15 cellular contexts compared by ENCODE assay signal in the genomic region with DNA sequence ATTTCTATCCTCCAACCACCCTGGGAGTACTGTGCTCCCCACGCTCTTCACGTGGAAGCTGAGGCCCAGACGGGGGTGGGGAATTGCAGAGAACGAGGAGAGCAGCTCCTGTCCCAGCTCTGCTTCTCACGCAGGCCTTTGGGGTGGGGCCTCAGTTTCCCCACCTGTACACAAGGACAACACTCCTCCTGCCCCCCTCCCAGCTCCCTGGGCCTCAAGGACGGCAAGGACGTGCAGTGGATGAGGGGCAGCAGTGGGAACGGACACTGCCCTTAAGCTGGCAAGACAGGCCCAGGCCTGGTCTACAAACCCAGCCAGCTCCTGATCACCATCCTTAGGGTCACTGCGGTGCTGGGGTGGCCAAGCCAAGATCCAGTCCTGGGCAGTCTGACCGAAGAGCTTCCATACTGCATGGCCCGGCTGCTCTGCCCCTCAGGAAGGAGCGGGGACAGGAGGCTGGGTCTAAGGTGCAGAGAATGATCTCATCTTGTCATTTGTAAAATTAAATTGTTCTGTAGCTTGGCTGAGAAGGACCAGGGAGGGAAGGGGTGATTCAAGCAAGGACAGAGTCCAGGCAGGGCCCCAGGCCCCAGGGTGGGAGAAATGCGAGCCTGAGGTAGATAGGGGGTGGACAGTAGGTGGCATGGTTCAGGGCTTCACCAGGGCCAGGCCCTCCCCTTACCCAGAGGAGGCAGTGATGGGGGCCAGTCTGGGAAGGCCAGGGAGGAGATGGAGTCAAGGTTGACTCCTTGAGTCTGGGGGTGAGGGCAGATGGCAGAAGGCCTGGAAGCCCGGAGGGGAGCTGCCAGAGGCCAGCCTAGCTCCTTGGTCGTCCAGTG. TPM values are rescaled to one million over a fixed set of nuclear protein-coding genes. Genes with fewer than 3 reads are reported as not detected.
DNase-seq lines count a peak whose midpoint lies in the region; ATAC-seq and TF ChIP-seq lines count a peak whose summit lies in the region.
"Had no signal": no experiment of that assay in that cellular context is flagged by ENCODE, and none has a peak within 500 bp of the region (broad histone marks: within the 10 kb centered on the region; RNA-seq: fewer than 3 reads in every experiment).

No MANE protein-coding gene starts in this region.

- H4K8ac ChIP-seq in mesendoderm (ENCODE audit: low read depth, low read length) = no peak overlapping the region

- no peaks in the 10 kb centered on the region for H3K36me3 Mint-ChIP-seq in stimulated activated naive CD8-positive, alpha-beta T cell treated with anti-CD3 and anti-CD28 coated beads, Interleukin-15, Interleukin-2, amounts not matched to agents 100 ng/mL and 50 ng/mL, for 24 hours (ENCODE audit: low read depth)
- no peaks in the 10 kb centered on the region for H3K36me3 Mint-ChIP-seq in activated T-helper 2 cell treated with anti-CD3 and anti-CD28 coated beads, Interferon-gamma antibody, Interleukin-2, Interleukin-4, amounts not matched to agents 10 μg/mL and 5 μg/mL and 100 μg/mL, durations not matched to agents 14 hours and 24 hours and 36 hours (ENCODE audit: low read depth)

- H3K79me1 ChIP-seq in mesendoderm (ENCODE audit: low read length) = no peaks in the 10 kb centered on the region

- H3K18ac ChIP-seq in mesendoderm (ENCODE audit: low read length) = no peak overlapping the region

- no peak overlapping the region for H2AK5ac ChIP-seq in mesendoderm (ENCODE audit: low read length)

- H3K27ac ChIP-seq in mesendoderm (ENCODE audit: low read depth, low read length) (no peak overlapping the region), aorta (ENCODE audit: low read depth in 1 of 2, low read length in 2 of 2) (no peak overlapping the region), WERI-Rb-1 (no peak overlapping the region; the same call in 1 of the 2 replicates)
- H3K27ac ChIP-seq: SK-N-MC had no signal

- H3K27ac Mint-ChIP-seq in stimulated activated naive CD8-positive, alpha-beta T cell treated with anti-CD3 and anti-CD28 coated beads, Interleukin-15, Interleukin-2, amounts not matched to agents 100 ng/mL and 50 ng/mL, for 24 hours = peak overlapping the region; percentile 65
- H3K27ac Mint-ChIP-seq in activated T-helper 2 cell treated with anti-CD3 and anti-CD28 coated beads, Interferon-gamma antibody, Interleukin-2, Interleukin-4, amounts not matched to agents 10 μg/mL and 5 μg/mL and 100 μg/mL, durations not matched to agents 14 hours and 24 hours and 36 hours = peak overlapping the region; percentile 49

- no peaks in the 10 kb centered on the region for H3K9me3 ChIP-seq in aorta (ENCODE audit: control insufficient read depth, low read length)
- H3K9me3 ChIP-seq in MG63 = no peaks in the 10 kb centered on the region
- no peaks in the 10 kb centered on the region for H3K9me3 ChIP-seq in WERI-Rb-1 (ENCODE audit: severe bottlenecking)

- no peak for ATAC-seq in stimulated activated naive CD8-positive, alpha-beta T cell treated with anti-CD3 and anti-CD28 coated beads, Interleukin-15, Interleukin-2, amounts not matched to agents 100 U/mL and 50 U/mL, for 24 hours
- ATAC-seq in aorta (ENCODE audit: low FRiP score) = no peak

- no peak overlapping the region for H3K23ac ChIP-seq in mesendoderm (ENCODE audit: low read length)

- no peak overlapping the region for H2BK15ac ChIP-seq in mesendoderm (replicated peaks; ENCODE audit: low read depth)

- H3K27me3 Mint-ChIP-seq in stimulated activated naive CD8-positive, alpha-beta T cell treated with anti-CD3 and anti-CD28 coated beads, Interleukin-15, Interleukin-2, amounts not matched to agents 100 ng/mL and 50 ng/mL, for 24 hours = peaks cover 6% of the 10 kb centered on the region
- peaks cover 9% of the 10 kb centered on the region for H3K27me3 Mint-ChIP-seq in activated T-helper 2 cell treated with anti-CD3 and anti-CD28 coated beads, Interferon-gamma antibody, Interleukin-2, Interleukin-4, amounts not matched to agents 10 μg/mL and 5 μg/mL and 100 μg/mL, durations not matched to agents 14 hours and 24 hours and 36 hours (ENCODE audit: low read depth)

- no peaks in the 10 kb centered on the region for H3K79me2 ChIP-seq in mesendoderm (ENCODE audit: control insufficient read depth, insufficient read depth, low read length)

- WGBS in mesendoderm (ENCODE audit: extremely low coverage, insufficient coverage, low lambda C conversion rate) = no CpG with 5 or more reads among the region's 15 CpGs
- WGBS in aorta, 2 donors = 90 to 93% methylated on average over 15 of the region's 15 CpGs

- H3K4me1 Mint-ChIP-seq in stimulated activated naive CD8-positive, alpha-beta T cell treated with anti-CD3 and anti-CD28 coated beads, Interleukin-15, Interleukin-2, amounts not matched to agents 100 ng/mL and 50 ng/mL, for 24 hours (ENCODE audit: low read depth) = peaks cover 8% of the 10 kb centered on the region
- peaks cover 4% of the 10 kb centered on the region for H3K4me1 Mint-ChIP-seq in activated T-helper 2 cell treated with anti-CD3 and anti-CD28 coated beads, Interferon-gamma antibody, Interleukin-2, Interleukin-4, amounts not matched to agents 10 μg/mL and 5 μg/mL and 100 μg/mL, durations not matched to agents 14 hours and 24 hours and 36 hours (ENCODE audit: low read depth)

- H3K27me3 ChIP-seq in mesendoderm (ENCODE audit: insufficient read depth, low read length, poor library complexity) = no peaks in the 10 kb centered on the region
- H3K27me3 ChIP-seq in aorta (ENCODE audit: control insufficient read depth in 1 of 2, insufficient read depth in 2 of 2, low read length in 1 of 2) = no peaks in the 10 kb centered on the region
- H3K27me3 ChIP-seq in MG63 = no peaks in the 10 kb centered on the region
- no peaks in the 10 kb centered on the region for H3K27me3 ChIP-seq in WERI-Rb-1 (ENCODE audit: insufficient read depth, low read depth, severe bottlenecking)

- DNase-seq in stimulated activated naive CD8-positive, alpha-beta T cell treated with anti-CD3 and anti-CD28 coated beads, Interleukin-15, Interleukin-2, amounts not matched to agents 100 U/mL and 50 U/mL, for 24 hours = no peak
- no peak for DNase-seq in activated T-helper 2 cell treated with anti-CD3 and anti-CD28 coated beads, Interferon-gamma antibody, Interleukin-2, Interleukin-4, amounts not matched to agents 10 μg/mL and 5 μg/mL and 100 μg/mL, durations not matched to agents 14 hours and 24 hours and 36 hours (ENCODE audit: low spot score)
- DNase-seq in mesendoderm (no peak), aorta (peak; percentile 40 to 63), NCI-H446 (lab: John Stamatoyannopoulos, UW) (no peak), MG63 (no peak), WERI-Rb-1 (no peak)
- DNase-seq: activated CD4-positive, alpha-beta T cell treated with anti-CD3 and anti-CD28 coated beads for 1 hour; amygdala; effector CD8-positive, alpha-beta T cell; Kasumi-1; NCI-H2029 treated with DMSO at 0.1 percent for 48 hours; stimulated activated CD4-positive, alpha-beta T cell treated with anti-CD3 and anti-CD28 coated beads, Interleukin-2, amount 100 ng/mL, for 24 hours had no signal

- no peak overlapping the region for H3K4me3 ChIP-seq in mesendoderm (ENCODE audit: low read length)
- no peak overlapping the region for H3K4me3 ChIP-seq in aorta (ENCODE audit: low read length in 2 of 2)
- H3K4me3 ChIP-seq in MG63 = no peak overlapping the region
- no peak overlapping the region for H3K4me3 ChIP-seq in WERI-Rb-1 (ENCODE audit: low read depth, low read length)
- H3K4me3 ChIP-seq: SK-N-MC had no signal

- H3K9ac ChIP-seq in mesendoderm (ENCODE audit: low read length) = no peak overlapping the region

- H3K4me2 ChIP-seq in mesendoderm (ENCODE audit: low read length) = no peak overlapping the region

- no peak overlapping the region for H2BK120ac ChIP-seq in mesendoderm (ENCODE audit: low read depth, low read length)

- H4K5ac ChIP-seq in mesendoderm (ENCODE audit: low read length) = no peak overlapping the region

- no peaks in the 10 kb centered on the region for H3K36me3 ChIP-seq in mesendoderm (ENCODE audit: control insufficient read depth, insufficient read depth, low read length)
- H3K36me3 ChIP-seq in aorta (ENCODE audit: control insufficient read depth in 1 of 2, insufficient read depth in 2 of 2, low read length in 1 of 2) = no peaks in the 10 kb centered on the region
- no peaks in the 10 kb centered on the region for H3K36me3 ChIP-seq in MG63
- no peaks in the 10 kb centered on the region for H3K36me3 ChIP-seq in WERI-Rb-1

- H3K56ac ChIP-seq in mesendoderm (ENCODE audit: low read length) = peak overlapping the region; percentile 10

- H2BK5ac ChIP-seq in mesendoderm (ENCODE audit: low read length) = no peak overlapping the region

- peak overlapping the region; percentile 67 for H3K4me3 Mint-ChIP-seq in stimulated activated naive CD8-positive, alpha-beta T cell treated with anti-CD3 and anti-CD28 coated beads, Interleukin-15, Interleukin-2, amounts not matched to agents 100 ng/mL and 50 ng/mL, for 24 hours
- peak overlapping the region; percentile 59 for H3K4me3 Mint-ChIP-seq in activated T-helper 2 cell treated with anti-CD3 and anti-CD28 coated beads, Interferon-gamma antibody, Interleukin-2, Interleukin-4, amounts not matched to agents 10 μg/mL and 5 μg/mL and 100 μg/mL, durations not matched to agents 14 hours and 24 hours and 36 hours (ENCODE audit: low read depth)

- H3K4me1 ChIP-seq in mesendoderm (ENCODE audit: control insufficient read depth, low read depth, low read length) = no peaks in the 10 kb centered on the region
- no peaks in the 10 kb centered on the region for H3K4me1 ChIP-seq in aorta (ENCODE audit: control insufficient read depth in 1 of 2, insufficient read depth in 2 of 2, low read length in 2 of 2)

- no peaks in the 10 kb centered on the region for H3K9me3 Mint-ChIP-seq in stimulated activated naive CD8-positive, alpha-beta T cell treated with anti-CD3 and anti-CD28 coated beads, Interleukin-15, Interleukin-2, amounts not matched to agents 100 ng/mL and 50 ng/mL, for 24 hours
- no peaks in the 10 kb centered on the region for H3K9me3 Mint-ChIP-seq in activated T-helper 2 cell treated with anti-CD3 and anti-CD28 coated beads, Interferon-gamma antibody, Interleukin-2, Interleukin-4, amounts not matched to agents 10 μg/mL and 5 μg/mL and 100 μg/mL, durations not matched to agents 14 hours and 24 hours and 36 hours

- intact Hi-C loops in activated T-helper 2 cell treated with anti-CD3 and anti-CD28 coated beads, Interferon-gamma antibody, Interleukin-2, Interleukin-4, amounts not matched to agents 10 μg/mL and 5 μg/mL and 100 μg/mL, durations not matched to agents 14 hours and 24 hours and 36 hours (cut with micrococcal nuclease) = loop anchor here (2.0 kb wide), 1 partner anchor 37 kb away; a partner anchor contains a TSS
- intact Hi-C loops in aorta (cut with DNase I) = no loop called here

- TF ChIP-seq CTCF in WERI-Rb-1 (IDR thresholded peaks at IDR 0.05; ENCODE audit: low read depth, low read length) = no peak

- no peak overlapping the region for H3K4ac ChIP-seq in mesendoderm (ENCODE audit: low read depth, low read length)

RNA-seq across cellular contexts. Expression of a gene that starts 1.3 kb away (rescaled TPM):
- 0.94 and 1.4 TPM in 2 replicates for total RNA-seq in activated T-helper 2 cell treated with anti-CD3 and anti-CD28 coated beads, Interferon-gamma antibody, Interleukin-2, Interleukin-4, amounts not matched to agents 10 μg/mL and 5 μg/mL and 100 μg/mL, durations not matched to agents 14 hours and 24 hours and 36 hours
- polyA plus RNA-seq in mesendoderm (2013, experiment 1 of 2) = 1.2 TPM
- 1.6 TPM for polyA plus RNA-seq in mesendoderm (2013, experiment 2 of 2)
- 1 to 10 TPM; 2.6 to 5.1 TPM for total RNA-seq in aorta
- polyA plus RNA-seq in aorta = 10 to 100 TPM in 1 of 2 donors, 1 to 10 TPM in 1; 1.8 to 10.2 TPM
- 7.2 and 10.8 TPM in 2 replicates for total RNA-seq in MG63 (2014; rRNA removed; shearing (Covaris generic); ENCODE audit: low replicate concordance)

RNA-seq across cellular contexts. Expression of a gene that starts 6.1 kb away (rescaled TPM):
- 0.02 and 0.07 TPM in 2 replicates for total RNA-seq in activated T-helper 2 cell treated with anti-CD3 and anti-CD28 coated beads, Interferon-gamma antibody, Interleukin-2, Interleukin-4, amounts not matched to agents 10 μg/mL and 5 μg/mL and 100 μg/mL, durations not matched to agents 14 hours and 24 hours and 36 hours
- 0.17 TPM for polyA plus RNA-seq in mesendoderm (2013, experiment 1 of 2)
- polyA plus RNA-seq in mesendoderm (2013, experiment 2 of 2) = 0.21 TPM
- total RNA-seq in aorta = 10 to 100 TPM; 25.5 to 61.3 TPM
- polyA plus RNA-seq in aorta = 10 to 100 TPM in 1 of 2 donors, 1 to 10 TPM in 1; 4.6 to 10.6 TPM
- 26.9 and 31.3 TPM in 2 replicates for total RNA-seq in MG63 (2014; rRNA removed; shearing (Covaris generic); ENCODE audit: low replicate concordance)

RNA-seq across cellular contexts. Expression of a gene that starts 36.6 kb away (rescaled TPM):
- 47.7 and 49.6 TPM in 2 replicates for total RNA-seq in activated T-helper 2 cell treated with anti-CD3 and anti-CD28 coated beads, Interferon-gamma antibody, Interleukin-2, Interleukin-4, amounts not matched to agents 10 μg/mL and 5 μg/mL and 100 μg/mL, durations not matched to agents 14 hours and 24 hours and 36 hours
- 41.6 TPM for polyA plus RNA-seq in mesendoderm (2013, experiment 1 of 2)
- 41.5 TPM for polyA plus RNA-seq in mesendoderm (2013, experiment 2 of 2)
- 1 to 10 TPM; 4.1 to 5.9 TPM for total RNA-seq in aorta
- 1 to 10 TPM; 3.0 to 3.7 TPM for polyA plus RNA-seq in aorta
- total RNA-seq in MG63 (2014; rRNA removed; shearing (Covaris generic); ENCODE audit: low replicate concordance) = 30.3 and 49.7 TPM in 2 replicates

RNA-seq across cellular contexts. Expression of a gene that starts 59.6 kb away (rescaled TPM):
- 0.16 and 0.23 TPM in 2 replicates for total RNA-seq in activated T-helper 2 cell treated with anti-CD3 and anti-CD28 coated beads, Interferon-gamma antibody, Interleukin-2, Interleukin-4, amounts not matched to agents 10 μg/mL and 5 μg/mL and 100 μg/mL, durations not matched to agents 14 hours and 24 hours and 36 hours
- polyA plus RNA-seq in mesendoderm (2013, experiment 1 of 2) = not detected
- not detected for polyA plus RNA-seq in mesendoderm (2013, experiment 2 of 2)
- total RNA-seq in aorta = 1 to 10 TPM in 1 of 2 donors, under 1 TPM in 1; 0.62 to 1.7 TPM
- polyA plus RNA-seq in aorta = under 1 TPM in 1 of 2 donors, not detected in 1; 0.38 TPM
- total RNA-seq in MG63 (2014; rRNA removed; shearing (Covaris generic); ENCODE audit: low replicate concordance) = not detected in 2 replicates

Comparison
In these comparisons a context has a peak if more than half of its experiments do, and no peak if none do; other contexts are left out.
1. DNase-seq: peak in aorta (2 of 2); none in stimulated activated naive CD8-positive, alpha-beta T cell treated with anti-CD3 and anti-CD28 coated beads, Interleukin-15, Interleukin-2, amounts not matched to agents 100 U/mL and 50 U/mL, for 24 hours (single experiment), activated T-helper 2 cell treated with anti-CD3 and anti-CD28 coated beads, Interferon-gamma antibody, Interleukin-2, Interleukin-4, amounts not matched to agents 10 μg/mL and 5 μg/mL and 100 μg/mL, durations not matched to agents 14 hours and 24 hours and 36 hours (single experiment), mesendoderm (single experiment), NCI-H446 (0 of 2), MG63 (single experiment) and WERI-Rb-1 (single experiment).
2. RNA of a gene that starts 6.1 kb away (total RNA-seq): 25.5 to 61.3 TPM in aorta and 26.9 to 31.3 TPM in MG63; 0.02 to 0.07 TPM in activated T-helper 2 cell treated with anti-CD3 and anti-CD28 coated beads, Interferon-gamma antibody, Interleukin-2, Interleukin-4, amounts not matched to agents 10 μg/mL and 5 μg/mL and 100 μg/mL, durations not matched to agents 14 hours and 24 hours and 36 hours; every median in the first group is over 10 times any median in the second.